Comparison of ENCODE assay signal across 15 cellular contexts in genomic region chr6:125015152-125015551, GRCh38. TPM values are rescaled to one million over a fixed set of nuclear protein-coding genes. Genes with fewer than 3 reads are reported as not detected.
DNase-seq lines count a peak whose midpoint lies in the region; ATAC-seq and TF ChIP-seq lines count a peak whose summit lies in the region.
"Had no signal": no experiment of that assay in that cellular context is flagged by ENCODE, and none has a peak within 500 bp of the region (broad histone marks: within the 10 kb centered on the region; RNA-seq: fewer than 3 reads in every experiment).

No MANE protein-coding gene starts in this region.

- H3K4me3 ChIP-seq in ACC112 (ENCODE audit: low read depth, low read length) (no peak overlapping the region), PC-9 (no peak overlapping the region), parathyroid adenoma (ENCODE audit: low read depth, low read length) (no peak overlapping the region)

- DNase-seq in PC-9, result no peak
- DNase-seq in chondrocyte (ENCODE audit: low spot score), result no peak
- DNase-seq: ACHN, NCI-H1092 treated with DMSO at 0.1 percent for 48 hours, NCI-H2029 treated with DMSO at 0.1 percent for 48 hours, NCI-H2171, NCI-H446 treated with DMSO at 0.1 percent for 48 hours, SHP77, SK-N-SH had no signal

- H4K20me1 ChIP-seq in PC-9 (ENCODE audit: insufficient read depth), result no peaks in the 10 kb centered on the region

- no peak overlapping the region for H3K4me3 Mint-ChIP-seq in chondrocyte (ENCODE audit: unreplicated experiment)

- TF ChIP-seq CTCF in PC-9 (conservative IDR thresholded peaks at IDR 0.05), result no peak
- TF ChIP-seq CTCF in chondrocyte (IDR thresholded peaks at IDR 0.05), result no peak
- no peak for TF ChIP-seq CTCF in parathyroid adenoma (IDR thresholded peaks at IDR 0.05)

- H3K27ac ChIP-seq in ACC112 (ENCODE audit: low read depth, low read length), result peak overlapping the region; percentile 72
- peak overlapping the region; percentile 74 for H3K27ac ChIP-seq in PC-9
- H3K27ac ChIP-seq in parathyroid adenoma, result peak overlapping the region; percentile 43
- H3K27ac ChIP-seq: C4-2B had no signal

- no TSS peak for BruUV-seq in PC-9 (replicated peaks; lab: Mats Ljungman, UMichigan)

- no peaks in the 10 kb centered on the region for H3K9me2 ChIP-seq in PC-9 (ENCODE audit: insufficient read depth)
- H3K9me2 ChIP-seq: SK-N-SH had no signal

- H3K4me1 Mint-ChIP-seq in chondrocyte (ENCODE audit: low read depth), result peaks cover 48% of the 10 kb centered on the region

- no peak for ATAC-seq in HG03196 (IDR thresholded peaks at IDR 0.05; ENCODE audit: unreplicated experiment)
- no peak for ATAC-seq in HG02588 (IDR thresholded peaks at IDR 0.05; ENCODE audit: unreplicated experiment)
- ATAC-seq in HG02798 (IDR thresholded peaks at IDR 0.05; ENCODE audit: poor library complexity, unreplicated experiment), result no peak

- peak overlapping the region; percentile 50 for H3K27ac Mint-ChIP-seq in chondrocyte (ENCODE audit: unreplicated experiment)

- CTCF ChIA-PET in PC-9 (lab: Charles Lee), result no interaction called here

- H3K27me3 Mint-ChIP-seq in chondrocyte (ENCODE audit: low read depth), result no peaks in the 10 kb centered on the region

- peaks cover 8% of the 10 kb centered on the region for H3K36me3 ChIP-seq in ACC112 (ENCODE audit: insufficient read depth, low read length)
- 0 out of 2 replicates have a peak, but pooled peaks cover 7% of the 10 kb centered on the region for H3K36me3 ChIP-seq in PC-9 (ENCODE audit: low read depth)
- H3K36me3 ChIP-seq in parathyroid adenoma (ENCODE audit: control insufficient read depth, insufficient read depth, low read length), result no peaks in the 10 kb centered on the region

- H3K36me3 Mint-ChIP-seq in chondrocyte (ENCODE audit: low read depth), result peaks cover 3% of the 10 kb centered on the region

- POLR2A ChIA-PET in PC-9 (lab: Charles Lee; ENCODE audit: unreplicated experiment), result no interaction called here

- H3K9ac ChIP-seq in parathyroid adenoma, result no peak overlapping the region
- H3K9ac ChIP-seq: SK-N-SH had no signal

- intact Hi-C loops in PC-9 (cut with micrococcal nuclease; ENCODE audit: unreplicated experiment), result no loop called here

- no peak overlapping the region for H2AFZ ChIP-seq in ACC112 (ENCODE audit: low read length, unreplicated experiment)
- no peak overlapping the region for H2AFZ ChIP-seq in PC-9
- H2AFZ ChIP-seq in parathyroid adenoma, result no peak overlapping the region

- H3F3A ChIP-seq in PC-9 (ENCODE audit: insufficient read depth, low read depth), result peaks cover 13% of the 10 kb centered on the region; the same call in 1 of the 2 replicates

- no peaks in the 10 kb centered on the region for H3K9me3 Mint-ChIP-seq in chondrocyte (ENCODE audit: low read depth)

- H3K79me2 ChIP-seq in ACC112 (ENCODE audit: control insufficient read depth, insufficient read depth, low read length, unreplicated experiment) (peaks cover 31% of the 10 kb centered on the region), PC-9 (ENCODE audit: low read depth) (peaks cover 33% of the 10 kb centered on the region), parathyroid adenoma (peaks cover 50% of the 10 kb centered on the region)

- H3K4me1 ChIP-seq in ACC112 (ENCODE audit: control insufficient read depth, insufficient read depth, low read length, unreplicated experiment) (peaks cover 34% of the 10 kb centered on the region), PC-9 (replicated peaks; ENCODE audit: insufficient read depth) (peaks cover 28% of the 10 kb centered on the region), parathyroid adenoma (peaks cover 33% of the 10 kb centered on the region)

- H3K4me2 ChIP-seq in PC-9 (no peak overlapping the region), parathyroid adenoma (ENCODE audit: low read length) (no peak overlapping the region)
- H3K4me2 ChIP-seq: SK-N-SH had no signal

- H3K9me3 ChIP-seq in PC-9 (ENCODE audit: insufficient read depth, low read depth) (no peaks in the 10 kb centered on the region), parathyroid adenoma (ENCODE audit: control insufficient read depth, low read length) (no peaks in the 10 kb centered on the region)
- H3K9me3 ChIP-seq: SK-N-SH had no signal

- H3K27me3 ChIP-seq in ACC112 (ENCODE audit: insufficient read depth, low read length), result no peaks in the 10 kb centered on the region
- no peaks in the 10 kb centered on the region for H3K27me3 ChIP-seq in PC-9 (ENCODE audit: insufficient read depth, low read depth)
- no peaks in the 10 kb centered on the region for H3K27me3 ChIP-seq in parathyroid adenoma (ENCODE audit: control insufficient read depth, insufficient read depth, low read length)

RNA-seq across cellular contexts. Expression of gene RNF217, which starts 52.9 kb away (rescaled TPM):
- total RNA-seq in PC-9 (2021), result 38.3 and 42.3 TPM in 2 replicates
- total RNA-seq in chondrocyte, result 51.5 to 72.5 TPM (median 54.6 TPM) in 3 replicates
